In the genomic region with DNA sequence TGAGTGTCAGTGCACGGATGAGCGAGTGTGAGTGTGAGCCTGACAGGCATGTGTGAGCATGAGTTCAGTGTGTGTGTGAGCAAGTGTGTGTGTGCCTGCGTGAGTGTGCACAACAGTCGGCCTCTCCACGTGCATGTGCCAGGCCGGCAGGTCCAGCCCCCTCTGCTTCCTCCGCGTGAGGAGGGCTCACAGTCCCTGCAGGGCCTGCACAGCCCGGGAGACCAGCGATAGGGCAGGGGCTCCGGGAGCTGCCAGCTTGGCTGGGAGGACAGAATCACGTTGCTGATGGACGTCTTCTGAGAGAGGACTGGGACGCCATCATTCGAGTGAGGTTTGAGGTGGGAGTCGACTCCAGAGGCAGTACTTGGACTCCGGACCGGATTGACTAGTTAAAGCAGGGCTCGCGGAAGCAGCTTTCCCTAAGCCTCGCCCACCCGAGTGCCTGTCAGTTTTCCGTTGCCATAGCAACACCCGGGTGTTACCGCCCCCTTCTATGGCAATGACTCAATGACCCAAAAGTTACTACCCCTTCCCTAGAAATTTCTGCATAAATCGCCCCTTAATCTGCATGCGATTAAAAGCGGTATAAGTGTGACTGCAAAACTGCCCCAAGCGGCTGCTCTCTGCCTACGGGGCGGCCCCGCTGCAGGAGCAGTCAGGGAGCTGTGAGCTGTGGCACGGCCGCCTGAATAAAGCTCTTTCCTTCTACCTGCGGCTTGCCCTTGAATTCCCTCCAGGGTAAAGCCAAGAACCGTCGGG, we compare ENCODE assay signal across 8 cellular contexts. TPM values are rescaled to one million over a fixed set of nuclear protein-coding genes. Genes with fewer than 3 reads are reported as not detected.
DNase-seq lines count a peak whose midpoint lies in the region; ATAC-seq and TF ChIP-seq lines count a peak whose summit lies in the region.

No MANE protein-coding gene starts in this region.

- POLR2A ChIA-PET in Panc1 (lab: Charles Lee), result no interaction called here

- no peaks in the 10 kb centered on the region for H3K9me3 Mint-ChIP-seq in activated naive CD8-positive, alpha-beta T cell (ENCODE audit: low read depth)

- intact Hi-C loops in Panc1 (cut with micrococcal nuclease; ENCODE audit: unreplicated experiment), result no loop called here
- intact Hi-C loops in cardiac septum (cut with DNase I), result loop anchor here (2.0 kb wide), 1 partner anchor 47 kb away; no protein-coding TSS in a partner anchor
- intact Hi-C loops in tibial artery (cut with DNase I; ENCODE audit: low total_unique reads), result no loop called here

- no peak overlapping the region for H2BK5ac ChIP-seq in trophoblast cell (ENCODE audit: low read depth, low read length, poor library complexity)

- no TSS peak for BruUV-seq in Panc1 (replicated peaks; lab: Mats Ljungman, UMichigan)

- no peak overlapping the region for H3K4ac ChIP-seq in trophoblast cell (ENCODE audit: low read depth, low read length)

- H2BK12ac ChIP-seq in trophoblast cell (ENCODE audit: low read length), result no peak overlapping the region

- no CpG with 5 or more reads among the region's 37 CpGs for WGBS in trophoblast cell (ENCODE audit: extremely low coverage, insufficient coverage, insufficient read length)

- H3K4me1 ChIP-seq in Panc1 (ENCODE audit: control insufficient read depth, insufficient read depth, low read length) (peaks cover 10% of the 10 kb centered on the region), trophoblast cell (ENCODE audit: control insufficient read depth in 1 of 2, insufficient read depth in 2 of 2, low read length in 2 of 2) (peaks cover 8 to 9% of the 10 kb centered on the region in 2 experiments), tibial artery (peaks cover 0 to 5% (median 2%) of the 10 kb centered on the region in 4 donors)

- H3K79me1 ChIP-seq in trophoblast cell (ENCODE audit: low read length), result no peaks in the 10 kb centered on the region

- H3K9me3 ChIP-seq in Panc1 (ENCODE audit: control insufficient read depth, insufficient read depth, low read depth, low read length), result no peaks in the 10 kb centered on the region
- H3K9me3 ChIP-seq in trophoblast cell (ENCODE audit: insufficient read depth, low read depth, low read length), result peaks cover 6% of the 10 kb centered on the region
- H3K9me3 ChIP-seq in tibial artery, result no peaks in the 10 kb centered on the region

- peaks cover 16% of the 10 kb centered on the region for H3K27me3 Mint-ChIP-seq in activated naive CD8-positive, alpha-beta T cell

- no peaks in the 10 kb centered on the region for H3K79me2 ChIP-seq in trophoblast cell (ENCODE audit: control insufficient read depth, insufficient read depth, low read length, poor library complexity)

- no peak overlapping the region for H4K91ac ChIP-seq in trophoblast cell (ENCODE audit: low read depth, low read length)

- H4K12ac ChIP-seq in trophoblast cell (ENCODE audit: low read depth, low read length), result no peak overlapping the region

- peak; percentile 61 for ATAC-seq in HG02623 (IDR thresholded peaks at IDR 0.05; ENCODE audit: unreplicated experiment)
- peak; percentile 23; the same call in 1 of the 2 replicates for ATAC-seq in Panc1

- no peak overlapping the region for H3K27ac ChIP-seq in Panc1 (ENCODE audit: low read length)
- no peak overlapping the region for H3K27ac ChIP-seq in trophoblast cell (ENCODE audit: low read depth, low read length)
- no peak overlapping the region for H3K27ac ChIP-seq in tibial artery

- no peak overlapping the region for H3K18ac ChIP-seq in trophoblast cell (ENCODE audit: low read length)

- CTCF ChIA-PET in Panc1 (lab: Charles Lee), result no interaction called here

- in situ Hi-C loops in Panc1 (cut with HindIII; ENCODE audit: low pct_unique_long_range_greater_than_20kb, low sequenced_read_pairs), result no loop called here

- H4K8ac ChIP-seq in trophoblast cell (ENCODE audit: low read depth, low read length), result peak overlapping the region; percentile 2

- no peak overlapping the region for H2BK120ac ChIP-seq in trophoblast cell (ENCODE audit: insufficient read depth, low read length, poor library complexity)

- no peak overlapping the region for H2AK5ac ChIP-seq in trophoblast cell (ENCODE audit: low read length)

- peaks cover 3% of the 10 kb centered on the region for H3K36me3 Mint-ChIP-seq in activated naive CD8-positive, alpha-beta T cell

- H3K4me3 ChIP-seq in GM12865 (ENCODE audit: low read depth, low read length), result peak overlapping the region; percentile 52
- H3K4me3 ChIP-seq in Panc1 (ENCODE audit: low read depth in 2 of 2, low read length in 2 of 2), result peak overlapping the region; percentile 34 to 47
- no peak overlapping the region for H3K4me3 ChIP-seq in trophoblast cell (ENCODE audit: low read depth, low read length)
- peak overlapping the region; percentile 48 to 67 for H3K4me3 ChIP-seq in tibial artery

- DNase-seq in GM12865 (ENCODE audit: low read depth) (peak; percentile 45), Panc1 (ENCODE audit: low read depth, low spot score) (no peak), cardiac septum (ENCODE audit: low spot score) (peak; percentile 78), trophoblast cell (peak in 1 of 2 donors; percentile 9), tibial artery (peak; percentile 57 to 66), MV-4-11 (lab: John Stamatoyannopoulos, UW) (no peak)

- H3K23ac ChIP-seq in trophoblast cell (ENCODE audit: low read length), result no peak overlapping the region

- peak overlapping the region; percentile 15 for H2AFZ ChIP-seq in trophoblast cell (ENCODE audit: insufficient read depth, low read length, poor library complexity)

- H3K27ac Mint-ChIP-seq in activated naive CD8-positive, alpha-beta T cell, result peak overlapping the region; percentile 85

- H3K14ac ChIP-seq in trophoblast cell (ENCODE audit: low read length), result no peak overlapping the region

- peak overlapping the region; percentile 64 for H3K4me2 ChIP-seq in trophoblast cell (ENCODE audit: low read length)

- TF ChIP-seq CTCF in GM12865 (IDR thresholded peaks at IDR 0.05; ENCODE audit: insufficient read depth, low read depth, low read length, missing control alignments) (no peak), Panc1 (IDR thresholded peaks at IDR 0.05) (no peak), tibial artery (IDR thresholded peaks at IDR 0.05) (no peak)

- H3K27me3 ChIP-seq in Panc1 (ENCODE audit: control insufficient read depth, insufficient read depth, low read length) (0 out of 2 replicates have a peak, but pooled peaks cover 2% of the 10 kb centered on the region), trophoblast cell (ENCODE audit: insufficient read depth, low read length) (no peaks in the 10 kb centered on the region), tibial artery (peaks cover 0 to 25% of the 10 kb centered on the region in 2 donors)

- H3K9ac ChIP-seq in trophoblast cell (ENCODE audit: low read length), result no peak overlapping the region

- H3K36me3 ChIP-seq in Panc1 (ENCODE audit: control insufficient read depth, insufficient read depth, low read length), result no peaks in the 10 kb centered on the region
- no peaks in the 10 kb centered on the region for H3K36me3 ChIP-seq in trophoblast cell (ENCODE audit: control insufficient read depth in 1 of 2, insufficient read depth in 2 of 2, low read length in 2 of 2)
- no peaks in the 10 kb centered on the region for H3K36me3 ChIP-seq in tibial artery

- H3K4me1 Mint-ChIP-seq in activated naive CD8-positive, alpha-beta T cell (ENCODE audit: low read depth), result peaks cover 30% of the 10 kb centered on the region

- peak overlapping the region; percentile 93 for H3K4me3 Mint-ChIP-seq in activated naive CD8-positive, alpha-beta T cell

RNA-seq across cellular contexts. Expression of a gene that starts 19.7 kb away (rescaled TPM):
- total RNA-seq in Panc1 (2021; ENCODE audit: unreplicated experiment) (1.6 TPM), cardiac septum (0.94 TPM)
- 1.4 TPM for polyA plus RNA-seq in Panc1 (2012; ENCODE audit: insufficient read length)
- 0.50 and 0.64 TPM in 2 replicates for polyA plus RNA-seq in trophoblast cell (2013)

Comparison
In these comparisons a context has a peak if more than half of its experiments do, and no peak if none do; other contexts are left out.
1. DNase-seq: peak in GM12865 (single experiment), cardiac septum (single experiment) and tibial artery (2 of 2); none in Panc1 (single experiment) and MV-4-11 (single experiment).